In the genomic region with DNA sequence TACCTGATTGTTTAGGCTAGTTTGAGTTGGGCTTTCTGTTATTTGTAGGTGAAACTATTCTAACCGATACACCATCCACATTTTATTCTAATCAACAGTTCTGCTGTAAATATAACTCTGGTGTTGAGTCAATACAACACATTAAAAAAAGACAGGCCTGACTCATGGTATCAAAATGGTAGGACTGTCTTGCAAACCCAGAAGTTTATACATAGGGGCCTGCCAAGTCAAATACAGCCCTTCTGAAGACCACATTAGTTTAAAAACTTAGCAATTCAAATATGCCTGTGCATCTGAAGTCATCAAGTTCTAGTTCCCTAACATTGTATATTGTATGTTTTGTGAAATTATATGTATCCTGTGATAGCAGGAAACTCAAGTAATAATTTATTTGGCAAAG, we compare ENCODE assay signal across 27 cellular contexts. TPM values are rescaled to one million over a fixed set of nuclear protein-coding genes. Genes with fewer than 3 reads are reported as not detected.
A peak's percentile ranks its signal among the peaks of the same experiment; 100 is the strongest.
DNase-seq lines count a peak whose midpoint lies in the region; ATAC-seq, FAIRE-seq and TF ChIP-seq lines count a peak whose summit lies in the region.
"Had no signal": no experiment of that assay in that cellular context is flagged by ENCODE, and none has a peak within 500 bp of the region (broad histone marks: within the 10 kb centered on the region; RNA-seq: fewer than 3 reads in every experiment).

No MANE protein-coding gene starts in this region.

- in situ Hi-C loops in Panc1 (cut with HindIII; ENCODE audit: low pct_unique_long_range_greater_than_20kb, low sequenced_read_pairs): no loop called here

- no peaks in the 10 kb centered on the region for H3K36me3 ChIP-seq in Panc1 (ENCODE audit: control insufficient read depth, insufficient read depth, low read length)
- no peaks in the 10 kb centered on the region for H3K36me3 ChIP-seq in pancreas
- H3K36me3 ChIP-seq: esophagus squamous epithelium, right atrium auricular region, spleen had no signal

- H3K27me3 ChIP-seq in Panc1 (ENCODE audit: control insufficient read depth, insufficient read depth, low read length) (no peaks in the 10 kb centered on the region), pancreas (no peaks in the 10 kb centered on the region)
- H3K27me3 ChIP-seq: esophagus squamous epithelium, right atrium auricular region, spleen had no signal

- intact Hi-C loops in Panc1 (cut with micrococcal nuclease; ENCODE audit: unreplicated experiment): no loop called here
- intact Hi-C loops in pancreas (cut with DNase I): no loop called here

- H3K36me3 Mint-ChIP-seq in WTC11: no peaks in the 10 kb centered on the region
- H3K36me3 Mint-ChIP-seq: CD4-positive, CD25-positive, alpha-beta regulatory T cell; IgD-negative memory B cell; type B pancreatic cell had no signal

- H3K9me3 Mint-ChIP-seq in WTC11: no peaks in the 10 kb centered on the region
- H3K9me3 Mint-ChIP-seq: activated T-cell treated with anti-CD3 and anti-CD28 coated beads, Interleukin-2, amount 50 U/mL, for 72 hours; CD4-positive, CD25-positive, alpha-beta regulatory T cell; IgD-negative memory B cell; type B pancreatic cell had no signal

- H3K4me1 Mint-ChIP-seq in WTC11: no peaks in the 10 kb centered on the region
- H3K4me1 Mint-ChIP-seq: CD4-positive, CD25-positive, alpha-beta regulatory T cell; IgD-negative memory B cell had no signal

- DNase-seq in EH (ENCODE audit: low read depth): peak; percentile 84
- no peak for DNase-seq in Panc1 (ENCODE audit: low read depth, low spot score)
- peak; percentile 34 for DNase-seq in dedifferentiated amniotic fluid mesenchymal stem cell (ENCODE audit: extremely low spot score)
- peak; percentile 62 for DNase-seq in skeletal muscle cell (ENCODE audit: low read depth)
- no peak for DNase-seq in WTC11 (ENCODE audit: low spot score)
- DNase-seq in pancreas: no peak
- no peak for DNase-seq in NCI-H2081 treated with DMSO at 0.1 percent for 48 hours (lab: John Stamatoyannopoulos, UW)
- DNase-seq: ACHN; activated naive CD4-positive, alpha-beta T cell treated with Interleukin-2 at 50 U/mL for 16 hours; activated T-cell treated with anti-CD3 and anti-CD28 coated beads, Interleukin-2, amount 50 U/mL, for 72 hours; CD4-positive, CD25-positive, alpha-beta regulatory T cell; esophagus squamous epithelium; head of caudate nucleus; NCI-H1105; NCI-H1930; NCI-H526; SIG-M5; spleen; stimulated activated CD4-positive, alpha-beta T cell treated with anti-CD3 and anti-CD28 coated beads, Interleukin-2, amount 100 ng/mL, for 48 hours had no signal

- H3K4me3 Mint-ChIP-seq in WTC11: no peak overlapping the region
- H3K4me3 Mint-ChIP-seq: activated T-cell treated with anti-CD3 and anti-CD28 coated beads, Interleukin-2, amount 50 U/mL, for 72 hours; CD4-positive, CD25-positive, alpha-beta regulatory T cell; IgD-negative memory B cell; type B pancreatic cell had no signal

- ATAC-seq in Panc1: no peak
- no peak for ATAC-seq in GM21619 (IDR thresholded peaks at IDR 0.05; ENCODE audit: unreplicated experiment)
- ATAC-seq in WTC11: no peak
- no peak for ATAC-seq in pancreas
- ATAC-seq: activated T-cell treated with anti-CD3 and anti-CD28 coated beads, Interleukin-2, amount 50 U/mL, for 72 hours had no signal

- H3K27ac Mint-ChIP-seq in WTC11: no peak overlapping the region
- H3K27ac Mint-ChIP-seq: activated T-cell treated with anti-CD3 and anti-CD28 coated beads, Interleukin-2, amount 50 U/mL, for 72 hours; CD4-positive, CD25-positive, alpha-beta regulatory T cell; IgD-negative memory B cell; type B pancreatic cell had no signal

- CTCF ChIA-PET in Panc1 (lab: Charles Lee): no interaction called here
- CTCF ChIA-PET in WTC11 (lab: Charles Lee): interaction anchor here (1.0 kb wide), 1 partner anchor 24 kb away, joined by 4 read pairs; a partner anchor contains a TSS

- no peak for FAIRE-seq in pancreas (lab: Jason Lieb, UNC)
- FAIRE-seq: endometrium, GM12892, H54, RCC 7860 had no signal

- H3K27ac ChIP-seq in Panc1 (ENCODE audit: low read length) (peak overlapping the region; percentile 70; the same call in 1 of the 2 replicates), pancreas (no peak overlapping the region)
- H3K27ac ChIP-seq: esophagus squamous epithelium, right atrium auricular region, spleen had no signal

- no peak overlapping the region for H3K4me3 ChIP-seq in Panc1 (ENCODE audit: low read depth in 2 of 2, low read length in 2 of 2)
- H3K4me3 ChIP-seq in skeletal muscle cell (ENCODE audit: low read depth, low read length): no peak overlapping the region
- H3K4me3 ChIP-seq in pancreas: no peak overlapping the region
- H3K4me3 ChIP-seq: esophagus squamous epithelium, right atrium auricular region, spleen had no signal

- H3K4me1 ChIP-seq in Panc1 (ENCODE audit: control insufficient read depth, insufficient read depth, low read length) (peaks cover 22% of the 10 kb centered on the region), pancreas (no peaks in the 10 kb centered on the region)
- H3K4me1 ChIP-seq: esophagus squamous epithelium, right atrium auricular region, spleen had no signal

- POLR2A ChIA-PET in Panc1 (lab: Charles Lee) (no interaction called here), WTC11 (lab: Charles Lee) (no interaction called here)

- no TSS peak for BruUV-seq in Panc1 (replicated peaks; lab: Mats Ljungman, UMichigan)

- no peaks in the 10 kb centered on the region; the same call in 1 of the 2 replicates for H3K9me3 ChIP-seq in Panc1 (ENCODE audit: control insufficient read depth, insufficient read depth, low read depth, low read length)
- H3K9me3 ChIP-seq in pancreas: no peaks in the 10 kb centered on the region
- H3K9me3 ChIP-seq: esophagus squamous epithelium, right atrium auricular region, spleen had no signal

- 89 to 90% methylated on average over 1 of the region's 1 CpG for WGBS in pancreas, 2 donors

- no peak for TF ChIP-seq CTCF in Panc1 (IDR thresholded peaks at IDR 0.05)
- TF ChIP-seq CTCF in WTC11 (IDR thresholded peaks at IDR 0.05): no peak
- no peak for TF ChIP-seq CTCF in pancreas (IDR thresholded peaks at IDR 0.05)

- peaks cover 2% of the 10 kb centered on the region; the same call in 1 of the 2 replicates for H3K27me3 Mint-ChIP-seq in WTC11 (ENCODE audit: low read depth)
- H3K27me3 Mint-ChIP-seq: CD4-positive, CD25-positive, alpha-beta regulatory T cell; IgD-negative memory B cell; type B pancreatic cell had no signal

TF ChIP-seq in WTC11, 78 proteins besides CTCF, POLR2A, EP300 and RAD21 (continues in another document):
- TF ChIP-seq HMGA2 (CRISPR knock-in tag; IDR thresholded peaks at IDR 0.05) (no peak), ZNF423 (CRISPR knock-in tag; IDR thresholded peaks at IDR 0.05) (no peak), GABPB1 (CRISPR knock-in tag; IDR thresholded peaks at IDR 0.05) (no peak), SMAD3 (CRISPR knock-in tag; IDR thresholded peaks at IDR 0.05; ENCODE audit: borderline replicate concordance) (no peak), NFYB (CRISPR knock-in tag; conservative IDR thresholded peaks at IDR 0.05; ENCODE audit: low read depth) (no peak), SOX15 (CRISPR knock-in tag; IDR thresholded peaks at IDR 0.05) (no peak), ZNF396 (CRISPR knock-in tag; IDR thresholded peaks at IDR 0.05; ENCODE audit: borderline replicate concordance) (no peak), NR3C1 (CRISPR knock-in tag; conservative IDR thresholded peaks at IDR 0.05; ENCODE audit: low read depth) (no peak), ZNF416 (CRISPR knock-in tag; IDR thresholded peaks at IDR 0.05) (no peak)
- TF ChIP-seq, protein P1, sequence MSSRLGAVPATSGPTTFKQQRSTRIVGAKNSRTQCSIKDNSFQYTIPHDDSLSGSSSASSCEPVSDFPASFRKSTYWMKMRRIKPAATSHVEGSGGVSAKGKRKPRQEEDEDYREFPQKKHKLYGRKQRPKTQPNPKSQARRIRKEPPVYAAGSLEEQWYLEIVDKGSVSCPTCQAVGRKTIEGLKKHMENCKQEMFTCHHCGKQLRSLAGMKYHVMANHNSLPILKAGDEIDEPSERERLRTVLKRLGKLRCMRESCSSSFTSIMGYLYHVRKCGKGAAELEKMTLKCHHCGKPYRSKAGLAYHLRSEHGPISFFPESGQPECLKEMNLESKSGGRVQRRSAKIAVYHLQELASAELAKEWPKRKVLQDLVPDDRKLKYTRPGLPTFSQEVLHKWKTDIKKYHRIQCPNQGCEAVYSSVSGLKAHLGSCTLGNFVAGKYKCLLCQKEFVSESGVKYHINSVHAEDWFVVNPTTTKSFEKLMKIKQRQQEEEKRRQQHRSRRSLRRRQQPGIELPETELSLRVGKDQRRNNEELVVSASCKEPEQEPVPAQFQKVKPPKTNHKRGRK (CRISPR knock-in tag; IDR thresholded peaks at IDR 0.05; ENCODE audit: borderline replicate concordance): no peak
- TF ChIP-seq, protein P2, sequence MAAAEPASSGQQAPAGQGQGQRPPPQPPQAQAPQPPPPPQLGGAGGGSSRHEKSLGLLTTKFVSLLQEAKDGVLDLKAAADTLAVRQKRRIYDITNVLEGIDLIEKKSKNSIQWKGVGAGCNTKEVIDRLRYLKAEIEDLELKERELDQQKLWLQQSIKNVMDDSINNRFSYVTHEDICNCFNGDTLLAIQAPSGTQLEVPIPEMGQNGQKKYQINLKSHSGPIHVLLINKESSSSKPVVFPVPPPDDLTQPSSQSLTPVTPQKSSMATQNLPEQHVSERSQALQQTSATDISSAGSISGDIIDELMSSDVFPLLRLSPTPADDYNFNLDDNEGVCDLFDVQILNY (CRISPR knock-in tag; IDR thresholded peaks at IDR 0.05): no peak
- TF ChIP-seq, protein P3, sequence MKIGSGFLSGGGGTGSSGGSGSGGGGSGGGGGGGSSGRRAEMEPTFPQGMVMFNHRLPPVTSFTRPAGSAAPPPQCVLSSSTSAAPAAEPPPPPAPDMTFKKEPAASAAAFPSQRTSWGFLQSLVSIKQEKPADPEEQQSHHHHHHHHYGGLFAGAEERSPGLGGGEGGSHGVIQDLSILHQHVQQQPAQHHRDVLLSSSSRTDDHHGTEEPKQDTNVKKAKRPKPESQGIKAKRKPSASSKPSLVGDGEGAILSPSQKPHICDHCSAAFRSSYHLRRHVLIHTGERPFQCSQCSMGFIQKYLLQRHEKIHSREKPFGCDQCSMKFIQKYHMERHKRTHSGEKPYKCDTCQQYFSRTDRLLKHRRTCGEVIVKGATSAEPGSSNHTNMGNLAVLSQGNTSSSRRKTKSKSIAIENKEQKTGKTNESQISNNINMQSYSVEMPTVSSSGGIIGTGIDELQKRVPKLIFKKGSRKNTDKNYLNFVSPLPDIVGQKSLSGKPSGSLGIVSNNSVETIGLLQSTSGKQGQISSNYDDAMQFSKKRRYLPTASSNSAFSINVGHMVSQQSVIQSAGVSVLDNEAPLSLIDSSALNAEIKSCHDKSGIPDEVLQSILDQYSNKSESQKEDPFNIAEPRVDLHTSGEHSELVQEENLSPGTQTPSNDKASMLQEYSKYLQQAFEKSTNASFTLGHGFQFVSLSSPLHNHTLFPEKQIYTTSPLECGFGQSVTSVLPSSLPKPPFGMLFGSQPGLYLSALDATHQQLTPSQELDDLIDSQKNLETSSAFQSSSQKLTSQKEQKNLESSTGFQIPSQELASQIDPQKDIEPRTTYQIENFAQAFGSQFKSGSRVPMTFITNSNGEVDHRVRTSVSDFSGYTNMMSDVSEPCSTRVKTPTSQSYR (CRISPR knock-in tag; IDR thresholded peaks at IDR 0.05): no peak

RNA-seq across cellular contexts. Expression of a gene that starts 24.4 kb away (rescaled TPM):
- total RNA-seq in Panc1 (2021; ENCODE audit: unreplicated experiment) (114 TPM), WTC11 (2021) (25.6 to 26.4 TPM (median 26.4 TPM) in 3 replicates), pancreas (10 to 100 TPM; 13.1 to 34.4 (median 21.0) TPM)
- 40.8 TPM for polyA plus RNA-seq in Panc1 (2012; ENCODE audit: insufficient read length)
- 10 to 100 TPM in 1 of 2 donors, 1 to 10 TPM in 1; 5.8 to 19.3 TPM for polyA plus RNA-seq in pancreas

Comparison
In these comparisons a context has a peak if more than half of its experiments do, and no peak if none do; other contexts are left out.
1. DNase-seq: peak in EH (single experiment), dedifferentiated amniotic fluid mesenchymal stem cell (single experiment) and skeletal muscle cell (single experiment); none in Panc1 (single experiment), WTC11 (single experiment), pancreas (0 of 6) and NCI-H2081 treated with DMSO at 0.1 percent for 48 hours (single experiment).